Comparison of ENCODE assay signal across 18 cellular contexts in the genomic region with DNA sequence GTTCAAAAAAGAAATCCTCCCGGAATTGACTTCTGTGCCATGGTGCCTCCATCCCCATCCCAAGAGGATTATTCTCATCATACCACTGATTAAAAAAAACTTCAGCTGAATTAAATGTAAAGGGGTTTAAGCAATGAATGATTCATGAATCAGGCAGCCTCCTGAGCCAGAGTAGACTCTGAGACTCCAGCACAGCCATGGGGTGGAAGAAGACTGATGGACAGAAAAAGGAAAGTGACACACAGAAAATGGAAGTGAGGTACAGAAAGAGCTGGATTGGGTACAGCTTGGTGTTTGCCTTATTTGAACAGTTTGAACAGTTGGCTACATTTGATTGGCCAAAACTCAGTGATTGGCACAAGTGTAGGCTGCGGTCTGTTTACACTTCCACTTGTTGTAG.
A peak's percentile ranks its signal among the peaks of the same experiment; 100 is the strongest.
DNase-seq lines count a peak whose midpoint lies in the region; FAIRE-seq and TF ChIP-seq lines count a peak whose summit lies in the region.
"Had no signal": no experiment of that assay in that cellular context is flagged by ENCODE, and none has a peak within 500 bp of the region (broad histone marks: within the 10 kb centered on the region; RNA-seq: fewer than 3 reads in every experiment).

No MANE protein-coding gene starts in this region.

- H3K9ac ChIP-seq in adipocyte (ENCODE audit: low read length) (peak overlapping the region; percentile 75), fibroblast of lung (ENCODE audit: insufficient read depth, low read length) (no peak overlapping the region), skeletal muscle satellite cell (ENCODE audit: low read depth, low read length) (peak overlapping the region; percentile 24)
- H3K9ac ChIP-seq: BLaER1 had no signal

- FAIRE-seq in GM12892 (lab: Jason Lieb, UNC), result no peak

- H3K4me1 ChIP-seq in adipocyte (ENCODE audit: control insufficient read depth, insufficient read depth, low read length) (peaks cover 31% of the 10 kb centered on the region), fibroblast of lung (ENCODE audit: control insufficient read depth, extremely low read depth, insufficient read depth, low read length) (peaks cover 2% of the 10 kb centered on the region), skeletal muscle satellite cell (ENCODE audit: control insufficient read depth, insufficient read depth, low read length) (peaks cover 14% of the 10 kb centered on the region), esophagus squamous epithelium (peaks cover 0 to 12% (median 0%) of the 10 kb centered on the region in 3 donors)

- peak; percentile 1 for DNase-seq in HCEC 1CT
- DNase-seq in adipocyte (ENCODE audit: low read depth), result no peak
- DNase-seq in fibroblast of lung (ENCODE audit: low read depth in 2 of 2), result peak in 1 of 2 donors; percentile 42
- no peak for DNase-seq in esophagus squamous epithelium (lab: John Stamatoyannopoulos, UW)
- no peak for DNase-seq in activated naive CD4-positive, alpha-beta T cell (lab: John Stamatoyannopoulos, UW)
- no peak for DNase-seq in KBM-7
- DNase-seq in GM12892 (ENCODE audit: insufficient read length), result no peak
- DNase-seq: DMS 273 treated with DMSO at 0.1 percent for 48 hours, H7, Kasumi-1, MV-4-11, NCI-H1436, NCI-H2029 treated with DMSO at 0.1 percent for 48 hours, NCI-H510A treated with DMSO at 0.1 percent for 48 hours, OCI-M1 had no signal

- H3K79me2 ChIP-seq in fibroblast of lung (ENCODE audit: control insufficient read depth, insufficient read depth, low read length), result no peaks in the 10 kb centered on the region

- H4K20me1 ChIP-seq in fibroblast of lung (ENCODE audit: control insufficient read depth, extremely low read depth, insufficient read depth, low read length), result no peaks in the 10 kb centered on the region
- H4K20me1 ChIP-seq: BLaER1 had no signal

- WGBS in esophagus squamous epithelium, 2 donors, result 76 to 81% methylated on average over 2 of the region's 2 CpGs

- no peaks in the 10 kb centered on the region for H3K27me3 ChIP-seq in adipocyte (replicated peaks; ENCODE audit: control insufficient read depth, insufficient read depth, low read length)
- no peaks in the 10 kb centered on the region for H3K27me3 ChIP-seq in fibroblast of lung (ENCODE audit: control insufficient read depth, insufficient read depth, low read length)
- H3K27me3 ChIP-seq in skeletal muscle satellite cell (ENCODE audit: control insufficient read depth, insufficient read depth, low read length), result no peaks in the 10 kb centered on the region
- H3K27me3 ChIP-seq in esophagus squamous epithelium, result no peaks in the 10 kb centered on the region
- H3K27me3 ChIP-seq: BLaER1 had no signal

- H3K9me3 ChIP-seq in adipocyte (ENCODE audit: control insufficient read depth, low read length) (no peaks in the 10 kb centered on the region), fibroblast of lung (ENCODE audit: control insufficient read depth, insufficient read depth, low read depth, low read length) (no peaks in the 10 kb centered on the region), skeletal muscle satellite cell (replicated peaks; ENCODE audit: low read length) (no peaks in the 10 kb centered on the region), esophagus squamous epithelium (no peaks in the 10 kb centered on the region)
- H3K9me3 ChIP-seq: BLaER1 had no signal

- TF ChIP-seq CTCF in fibroblast of lung (conservative IDR thresholded peaks at IDR 0.05 in 1 of 2, IDR thresholded peaks at IDR 0.05 in 1 of 2; ENCODE audit: low read depth in 1 of 2, low read length in 2 of 2) (no peak), esophagus squamous epithelium (IDR thresholded peaks at IDR 0.05) (no peak)

- no peaks in the 10 kb centered on the region for H3K36me3 ChIP-seq in adipocyte (ENCODE audit: control insufficient read depth, insufficient read depth, low read length, severe bottlenecking)
- H3K36me3 ChIP-seq in fibroblast of lung (ENCODE audit: control insufficient read depth, insufficient read depth, low read length), result no peaks in the 10 kb centered on the region
- no peaks in the 10 kb centered on the region for H3K36me3 ChIP-seq in skeletal muscle satellite cell (ENCODE audit: insufficient read depth, low read length)
- no peaks in the 10 kb centered on the region for H3K36me3 ChIP-seq in esophagus squamous epithelium
- H3K36me3 ChIP-seq: BLaER1 had no signal

- peak overlapping the region; percentile 9 for H3K27ac ChIP-seq in fibroblast of lung (ENCODE audit: insufficient read depth, low read length)
- no peak overlapping the region for H3K27ac ChIP-seq in esophagus squamous epithelium
- H3K27ac ChIP-seq: BLaER1, RWPE1 had no signal

- no peak for TF ChIP-seq POLR2A in esophagus squamous epithelium (IDR thresholded peaks at IDR 0.05)
- no peak for TF ChIP-seq POLR2A in GM12892 (IDR thresholded peaks at IDR 0.05; ENCODE audit: low read depth, low read length)

- H2AFZ ChIP-seq in fibroblast of lung (ENCODE audit: low read length), result no peak overlapping the region

- H3K4me3 ChIP-seq in adipocyte (ENCODE audit: low read length) (peak overlapping the region; percentile 58), fibroblast of lung (replicated peaks in 1 of 4; ENCODE audit: control extremely low read depth in 1 of 4, insufficient read depth in 1 of 4, low read depth in 3 of 4, low read length in 4 of 4) (no peak overlapping the region), skeletal muscle satellite cell (ENCODE audit: low read length) (no peak overlapping the region), esophagus squamous epithelium (no peak overlapping the region)
- H3K4me3 ChIP-seq: BLaER1 had no signal

- intact Hi-C loops in esophagus squamous epithelium (cut with DNase I), result no loop called here

- no peak overlapping the region for H3K4me2 ChIP-seq in fibroblast of lung (ENCODE audit: extremely low read depth, insufficient read depth, low read length)
- H3K4me2 ChIP-seq in skeletal muscle satellite cell (ENCODE audit: low read length), result peak overlapping the region; percentile 50
- H3K4me2 ChIP-seq: BLaER1 had no signal

- in situ Hi-C loops in KBM-7 (cut with MboI; ENCODE audit: low pct_unique_long_range_greater_than_20kb, low sequenced_read_pairs), result no loop called here
